Comparison of ENCODE assay signal across 11 cellular contexts in the genomic region with DNA sequence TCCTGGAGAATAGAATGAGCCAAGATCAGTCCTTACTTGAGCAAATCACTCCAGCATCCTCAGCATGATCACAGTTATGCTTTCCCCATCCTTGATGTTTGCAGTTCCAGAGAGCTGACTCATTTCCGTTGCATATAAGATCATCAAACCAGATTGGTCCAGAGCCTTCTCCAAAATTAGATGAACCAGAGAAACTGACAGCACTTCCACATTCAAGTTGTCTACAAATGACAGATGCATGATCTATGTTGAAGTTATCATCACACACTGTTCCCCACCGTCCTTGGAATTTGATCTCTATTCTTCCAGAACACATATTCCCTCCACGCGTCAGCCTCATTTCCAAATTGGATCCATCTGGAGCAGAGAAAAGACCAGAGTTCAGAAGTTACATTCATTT. TPM values are rescaled to one million over a fixed set of nuclear protein-coding genes. Genes with fewer than 3 reads are reported as not detected.
DNase-seq lines count a peak whose midpoint lies in the region; ATAC-seq and TF ChIP-seq lines count a peak whose summit lies in the region.
"Had no signal": no experiment of that assay in that cellular context is flagged by ENCODE, and none has a peak within 500 bp of the region (broad histone marks: within the 10 kb centered on the region; RNA-seq: fewer than 3 reads in every experiment).

No MANE protein-coding gene starts in this region.

- H3K27me3 ChIP-seq in adipocyte (replicated peaks; ENCODE audit: control insufficient read depth, insufficient read depth, low read length) (no peaks in the 10 kb centered on the region), left ventricle myocardium inferior (ENCODE audit: low read depth) (peaks cover 13% of the 10 kb centered on the region)
- no peaks in the 10 kb centered on the region for H3K27me3 ChIP-seq in effector memory CD4-positive, alpha-beta T cell (replicated peaks; ENCODE audit: control insufficient read depth, insufficient read depth, low read length, poor library complexity, severe bottlenecking)

- ATAC-seq in HG03432 (IDR thresholded peaks at IDR 0.05; ENCODE audit: unreplicated experiment), result no peak
- no peak for ATAC-seq in HG02610 (IDR thresholded peaks at IDR 0.05; ENCODE audit: unreplicated experiment)

- H3K27ac ChIP-seq in left ventricle myocardium inferior (replicated peaks), result peak overlapping the region; percentile 39
- no peak overlapping the region for H3K27ac ChIP-seq in effector memory CD4-positive, alpha-beta T cell (ENCODE audit: insufficient read depth, low read length, poor library complexity, severe bottlenecking)
- H3K27ac ChIP-seq: parathyroid adenoma had no signal

- intact Hi-C loops in left ventricle myocardium inferior (cut with micrococcal nuclease), result no loop called here

- H3K9ac ChIP-seq in adipocyte (ENCODE audit: low read length), result peak overlapping the region; percentile 79
- H3K9ac ChIP-seq: parathyroid adenoma had no signal

- peak overlapping the region; percentile 26 for H3K4me3 ChIP-seq in adipocyte (ENCODE audit: low read length)
- peak overlapping the region; percentile 39 for H3K4me3 ChIP-seq in left ventricle myocardium inferior
- no peak overlapping the region for H3K4me3 ChIP-seq in effector memory CD4-positive, alpha-beta T cell (ENCODE audit: insufficient read depth, low read depth, low read length, poor library complexity, severe bottlenecking)

- no peaks in the 10 kb centered on the region for H3K9me3 ChIP-seq in adipocyte (ENCODE audit: control insufficient read depth, low read length)
- no peaks in the 10 kb centered on the region for H3K9me3 ChIP-seq in left ventricle myocardium inferior (replicated peaks)
- H3K9me3 ChIP-seq in effector memory CD4-positive, alpha-beta T cell (ENCODE audit: control insufficient read depth, low read length), result no peaks in the 10 kb centered on the region

- no peaks in the 10 kb centered on the region for H3K36me3 ChIP-seq in adipocyte (ENCODE audit: control insufficient read depth, insufficient read depth, low read length, severe bottlenecking)
- H3K36me3 ChIP-seq in left ventricle myocardium inferior, result no peaks in the 10 kb centered on the region
- H3K36me3 ChIP-seq in effector memory CD4-positive, alpha-beta T cell (ENCODE audit: control insufficient read depth, insufficient read depth, low read length), result no peaks in the 10 kb centered on the region

- TF ChIP-seq CTCF in left ventricle myocardium inferior (IDR thresholded peaks at IDR 0.05; ENCODE audit: borderline replicate concordance), result no peak

- H3K4me1 ChIP-seq in adipocyte (ENCODE audit: control insufficient read depth, insufficient read depth, low read length) (peaks cover 29% of the 10 kb centered on the region), left ventricle myocardium inferior (no peaks in the 10 kb centered on the region)
- H3K4me1 ChIP-seq in effector memory CD4-positive, alpha-beta T cell (ENCODE audit: control insufficient read depth, insufficient read depth, low read length, poor library complexity, severe bottlenecking), result no peaks in the 10 kb centered on the region
- H3K4me1 ChIP-seq: parathyroid adenoma had no signal

- DNase-seq in H4 (ENCODE audit: low spot score) (peak; percentile 71), adipocyte (ENCODE audit: low read depth) (peak; percentile 86), left ventricle myocardium inferior (no peak), smooth muscle cell of the brain vasculature (ENCODE audit: low read depth, low spot score) (peak; percentile 37), HK-2 (ENCODE audit: unreplicated experiment) (no peak)
- no peak for DNase-seq in effector memory CD4-positive, alpha-beta T cell
- DNase-seq: T-helper 9 cell had no signal

RNA-seq across cellular contexts. Expression of gene CD163, which starts 4.7 kb away (rescaled TPM):
- total RNA-seq in H4 (2014; rRNA removed; shearing (Covaris generic)), result not detected in 2 replicates
- total RNA-seq in left ventricle myocardium inferior, result 44.7 TPM
- total RNA-seq: glomerular endothelial cell had no signal

RNA-seq across cellular contexts. Expression of gene CD163L1, which starts 54.9 kb away (rescaled TPM):
- 27.5 and 47.1 TPM in 2 replicates for total RNA-seq in H4 (2014; rRNA removed; shearing (Covaris generic))
- 2.5 TPM for total RNA-seq in left ventricle myocardium inferior

Comparison
In these comparisons a context has a peak if more than half of its experiments do, and no peak if none do; other contexts are left out.
1. DNase-seq: peak in H4 (single experiment), adipocyte (single experiment) and smooth muscle cell of the brain vasculature (single experiment); none in left ventricle myocardium inferior (single experiment), HK-2 (single experiment) and effector memory CD4-positive, alpha-beta T cell (0 of 3).
2. RNA of gene CD163, which starts 4.7 kb away (total RNA-seq): 44.7 TPM in left ventricle myocardium inferior (single experiment); not detected in H4; every median in the first group is over 10 times any median in the second.